Comparison of ENCODE assay signal across 36 cellular contexts in genomic region chr1:178491721-178492120, GRCh38. TPM values are rescaled to one million over a fixed set of nuclear protein-coding genes. Genes with fewer than 3 reads are reported as not detected.
"Had no signal": no experiment of that assay in that cellular context is flagged by ENCODE, and none has a peak within 500 bp of the region (broad histone marks: within the 10 kb centered on the region; RNA-seq: fewer than 3 reads in every experiment).

No MANE protein-coding gene starts in this region.

- H3K27me3 ChIP-seq: ascending aorta, cardiac muscle cell had no signal

- H3K27me3 Mint-ChIP-seq: activated naive CD8-positive, alpha-beta T cell treated with anti-CD3 and anti-CD28 coated beads, Interleukin-2, amount 50 U/mL, for 24 hours; brain had no signal

- ATAC-seq: activated CD4-positive, alpha-beta T cell treated with anti-CD3 and anti-CD28 coated beads for 36 hours; activated CD8-positive, alpha-beta memory T cell treated with anti-CD3 and anti-CD28 coated beads, Interleukin-2, amount 10 ng/mL, durations not matched to agents 7 days and 5 days; activated CD8-positive, alpha-beta T cell treated with anti-CD3 and anti-CD28 coated beads, Interleukin-2, amount 10 ng/mL, durations not matched to agents 7 days and 5 days; activated naive CD8-positive, alpha-beta T cell treated with anti-CD3 and anti-CD28 coated beads, Interleukin-2, amount 50 U/mL, for 24 hours had no signal

- H3K27ac ChIP-seq: ascending aorta, cardiac muscle cell, VCaP had no signal

- H3K36me3 Mint-ChIP-seq: activated CD8-positive, alpha-beta memory T cell treated with anti-CD3 and anti-CD28 coated beads, Interleukin-2, amount 10 ng/mL, durations not matched to agents 7 days and 5 days; activated naive CD4-positive, alpha-beta T cell treated with anti-CD3 and anti-CD28 coated beads, Interleukin-2, amount 10 ng/mL, durations not matched to agents 7 days and 5 days; activated naive CD4-positive, alpha-beta T cell treated with anti-CD3 and anti-CD28 coated beads, Interleukin-2, amount 50 U/mL, for 24 hours; activated naive CD8-positive, alpha-beta T cell; activated naive CD8-positive, alpha-beta T cell treated with anti-CD3 and anti-CD28 coated beads, Interleukin-2, amount 10 ng/mL, durations not matched to agents 7 days and 5 days; brain had no signal

- H3K4me3 Mint-ChIP-seq: activated B cell treated with CpG ODN at 0.5 μM for 24 hours; activated CD4-positive, alpha-beta memory T cell treated with anti-CD3 and anti-CD28 coated beads, Interleukin-2, amount 10 ng/mL, durations not matched to agents 7 days and 5 days; activated CD4-positive, alpha-beta T cell treated with anti-CD3 and anti-CD28 coated beads for 36 hours; activated CD4-positive, alpha-beta T cell treated with anti-CD3 and anti-CD28 coated beads, Interleukin-2, amount 10 ng/mL, durations not matched to agents 7 days and 5 days; activated CD8-positive, alpha-beta memory T cell treated with anti-CD3 and anti-CD28 coated beads, Interleukin-2, amount 10 ng/mL, durations not matched to agents 7 days and 5 days; activated CD8-positive, alpha-beta T cell treated with anti-CD3 and anti-CD28 coated beads, Interleukin-2, amount 10 ng/mL, durations not matched to agents 7 days and 5 days; activated naive CD4-positive, alpha-beta T cell treated with anti-CD3 and anti-CD28 coated beads, Interleukin-2, amount 10 ng/mL, durations not matched to agents 7 days and 5 days; activated naive CD4-positive, alpha-beta T cell treated with anti-CD3 and anti-CD28 coated beads, Interleukin-2, amount 50 U/mL, for 24 hours; activated naive CD8-positive, alpha-beta T cell; activated naive CD8-positive, alpha-beta T cell treated with anti-CD3 and anti-CD28 coated beads, Interleukin-2, amount 10 ng/mL, durations not matched to agents 7 days and 5 days; activated naive CD8-positive, alpha-beta T cell treated with anti-CD3 and anti-CD28 coated beads, Interleukin-2, amount 50 U/mL, for 24 hours; activated T-cell treated with anti-CD3 and anti-CD28 coated beads, Interleukin-2, amount 50 U/mL, for 24 hours; brain; T-helper 1 cell treated with Interleukin-12 subunit alpha and Interleukin-12 subunit beta and Interleukin-4 antibody, amounts not matched to agents 30 μg/mL and 1 μg/mL, for 36 hours; T-helper 2 cell treated with Interferon-gamma antibody and Interleukin-4, amounts not matched to agents 5 μg/mL and 100 μg/mL, for 36 hours had no signal

- H3K36me3 ChIP-seq: ascending aorta, cardiac muscle cell had no signal

- H3K4me1 ChIP-seq: ascending aorta had no signal

- H3K4me1 Mint-ChIP-seq: activated CD4-positive, alpha-beta memory T cell treated with anti-CD3 and anti-CD28 coated beads, Interleukin-2, amount 10 ng/mL, durations not matched to agents 7 days and 5 days; activated CD4-positive, alpha-beta T cell treated with anti-CD3 and anti-CD28 coated beads for 36 hours; activated CD4-positive, alpha-beta T cell treated with anti-CD3 and anti-CD28 coated beads, Interleukin-2, amount 10 ng/mL, durations not matched to agents 7 days and 5 days; activated CD8-positive, alpha-beta memory T cell treated with anti-CD3 and anti-CD28 coated beads, Interleukin-2, amount 10 ng/mL, durations not matched to agents 7 days and 5 days; activated naive CD4-positive, alpha-beta T cell treated with anti-CD3 and anti-CD28 coated beads, Interleukin-2, amount 10 ng/mL, durations not matched to agents 7 days and 5 days; activated naive CD4-positive, alpha-beta T cell treated with anti-CD3 and anti-CD28 coated beads, Interleukin-2, amount 50 U/mL, for 24 hours; activated naive CD8-positive, alpha-beta T cell treated with anti-CD3 and anti-CD28 coated beads, Interleukin-2, amount 10 ng/mL, durations not matched to agents 7 days and 5 days; activated naive CD8-positive, alpha-beta T cell treated with anti-CD3 and anti-CD28 coated beads, Interleukin-2, amount 50 U/mL, for 24 hours had no signal

- H3K27ac Mint-ChIP-seq: activated B cell treated with CpG ODN at 0.5 μM for 24 hours; activated CD4-positive, alpha-beta memory T cell treated with anti-CD3 and anti-CD28 coated beads, Interleukin-2, amount 10 ng/mL, durations not matched to agents 7 days and 5 days; activated CD4-positive, alpha-beta T cell treated with anti-CD3 and anti-CD28 coated beads for 36 hours; activated CD4-positive, alpha-beta T cell treated with anti-CD3 and anti-CD28 coated beads, Interleukin-2, amount 10 ng/mL, durations not matched to agents 7 days and 5 days; activated CD8-positive, alpha-beta memory T cell treated with anti-CD3 and anti-CD28 coated beads, Interleukin-2, amount 10 ng/mL, durations not matched to agents 7 days and 5 days; activated CD8-positive, alpha-beta T cell treated with anti-CD3 and anti-CD28 coated beads, Interleukin-2, amount 10 ng/mL, durations not matched to agents 7 days and 5 days; activated naive CD4-positive, alpha-beta T cell treated with anti-CD3 and anti-CD28 coated beads, Interleukin-2, amount 10 ng/mL, durations not matched to agents 7 days and 5 days; activated naive CD4-positive, alpha-beta T cell treated with anti-CD3 and anti-CD28 coated beads, Interleukin-2, amount 50 U/mL, for 24 hours; activated naive CD8-positive, alpha-beta T cell; activated naive CD8-positive, alpha-beta T cell treated with anti-CD3 and anti-CD28 coated beads, Interleukin-2, amount 10 ng/mL, durations not matched to agents 7 days and 5 days; activated naive CD8-positive, alpha-beta T cell treated with anti-CD3 and anti-CD28 coated beads, Interleukin-2, amount 50 U/mL, for 24 hours; activated T-cell treated with anti-CD3 and anti-CD28 coated beads, Interleukin-2, amount 50 U/mL, for 24 hours; activated T-helper 2 cell treated with anti-CD3 and anti-CD28 coated beads, Interferon-gamma antibody, Interleukin-2, Interleukin-4, amounts not matched to agents 10 μg/mL and 5 μg/mL and 100 μg/mL, durations not matched to agents 14 hours and 24 hours and 36 hours; brain; T-helper 1 cell treated with Interleukin-12 subunit alpha and Interleukin-12 subunit beta and Interleukin-4 antibody, amounts not matched to agents 30 μg/mL and 1 μg/mL, for 36 hours; T-helper 2 cell treated with Interferon-gamma antibody and Interleukin-4, amounts not matched to agents 5 μg/mL and 100 μg/mL, for 36 hours had no signal

- H3K4me3 ChIP-seq: ascending aorta, cardiac muscle cell had no signal

- DNase-seq: activated B cell treated with CpG ODN at 0.5 μM for 24 hours; activated CD4-positive, alpha-beta memory T cell treated with anti-CD3 and anti-CD28 coated beads, Interleukin-2, amount 10 ng/mL, durations not matched to agents 7 days and 5 days; activated CD4-positive, alpha-beta T cell treated with anti-CD3 and anti-CD28 coated beads for 1 hour; activated CD4-positive, alpha-beta T cell treated with anti-CD3 and anti-CD28 coated beads for 36 hours; activated CD4-positive, alpha-beta T cell treated with anti-CD3 and anti-CD28 coated beads for 48 hours; activated CD4-positive, alpha-beta T cell treated with anti-CD3 and anti-CD28 coated beads, Interleukin-2, amount 10 ng/mL, durations not matched to agents 7 days and 5 days; activated CD4-positive, alpha-beta T cell treated with anti-CD3 and anti-CD28 coated beads, Interleukin-2, amount 50 U/mL, for 48 hours; activated CD8-positive, alpha-beta memory T cell treated with anti-CD3 and anti-CD28 coated beads for 24 hours; activated CD8-positive, alpha-beta memory T cell treated with anti-CD3 and anti-CD28 coated beads, Interleukin-2, amount 10 ng/mL, durations not matched to agents 7 days and 5 days; activated CD8-positive, alpha-beta memory T cell treated with anti-CD3 and anti-CD28 coated beads, Interleukin-2, amount 50 U/mL, for 48 hours; activated CD8-positive, alpha-beta T cell treated with anti-CD3 and anti-CD28 coated beads, Interleukin-2, amount 10 ng/mL, durations not matched to agents 7 days and 5 days; activated effector memory CD4-positive, alpha-beta T cell treated with Interleukin-2 at 50 U/mL for 16 hours; activated gamma-delta T cell; activated naive CD4-positive, alpha-beta T cell treated with anti-CD3 and anti-CD28 coated beads, Interleukin-2, amount 10 ng/mL, durations not matched to agents 7 days and 5 days; activated naive CD4-positive, alpha-beta T cell treated with Interleukin-2 at 50 U/mL for 16 hours; activated naive CD8-positive, alpha-beta T cell treated with anti-CD3 and anti-CD28 coated beads, Interleukin-2, amount 10 ng/mL, durations not matched to agents 7 days and 5 days; activated naive CD8-positive, alpha-beta T cell treated with anti-CD3 and anti-CD28 coated beads, Interleukin-2, amount 50 U/mL, for 24 hours; activated T-cell treated with anti-CD3 and anti-CD28 coated beads, Interleukin-2, amount 50 U/mL, for 24 hours; activated T-cell treated with anti-CD3 and anti-CD28 coated beads, Interleukin-2, amount 50 U/mL, for 48 hours; amygdala; anterior cingulate cortex; central memory CD4-positive, alpha-beta T cell; T-helper 1 cell; T-helper 2 cell; T-helper 9 cell had no signal

- H3K9me3 ChIP-seq: ascending aorta had no signal

- H3K9me3 Mint-ChIP-seq: activated B cell treated with CpG ODN at 0.5 μM for 24 hours; activated CD4-positive, alpha-beta memory T cell treated with anti-CD3 and anti-CD28 coated beads, Interleukin-2, amount 10 ng/mL, durations not matched to agents 7 days and 5 days; activated CD4-positive, alpha-beta T cell treated with anti-CD3 and anti-CD28 coated beads, Interleukin-2, amount 10 ng/mL, durations not matched to agents 7 days and 5 days; activated naive CD4-positive, alpha-beta T cell treated with anti-CD3 and anti-CD28 coated beads, Interleukin-2, amount 10 ng/mL, durations not matched to agents 7 days and 5 days; activated naive CD4-positive, alpha-beta T cell treated with anti-CD3 and anti-CD28 coated beads, Interleukin-2, amount 50 U/mL, for 24 hours; activated naive CD8-positive, alpha-beta T cell treated with anti-CD3 and anti-CD28 coated beads, Interleukin-2, amount 10 ng/mL, durations not matched to agents 7 days and 5 days; activated naive CD8-positive, alpha-beta T cell treated with anti-CD3 and anti-CD28 coated beads, Interleukin-2, amount 50 U/mL, for 24 hours; activated T-cell treated with anti-CD3 and anti-CD28 coated beads, Interleukin-2, amount 50 U/mL, for 24 hours; activated T-helper 2 cell treated with anti-CD3 and anti-CD28 coated beads, Interferon-gamma antibody, Interleukin-2, Interleukin-4, amounts not matched to agents 10 μg/mL and 5 μg/mL and 100 μg/mL, durations not matched to agents 14 hours and 24 hours and 36 hours; brain; T-helper 1 cell treated with Interleukin-12 subunit alpha and Interleukin-12 subunit beta and Interleukin-4 antibody, amounts not matched to agents 30 μg/mL and 1 μg/mL, for 36 hours; T-helper 2 cell treated with Interferon-gamma antibody and Interleukin-4, amounts not matched to agents 5 μg/mL and 100 μg/mL, for 36 hours had no signal

RNA-seq across cellular contexts. Expression of gene CLEC20A, which starts 5.0 kb away (rescaled TPM):
- total RNA-seq: activated CD4-positive, alpha-beta memory T cell treated with anti-CD3 and anti-CD28 coated beads, Interleukin-2, amount 10 ng/mL, durations not matched to agents 7 days and 5 days; activated CD4-positive, alpha-beta T cell treated with anti-CD3 and anti-CD28 coated beads for 36 hours; activated CD4-positive, alpha-beta T cell treated with anti-CD3 and anti-CD28 coated beads, Interleukin-2, amount 10 ng/mL, durations not matched to agents 7 days and 5 days; activated CD8-positive, alpha-beta memory T cell treated with anti-CD3 and anti-CD28 coated beads, Interleukin-2, amount 10 ng/mL, durations not matched to agents 7 days and 5 days; activated CD8-positive, alpha-beta T cell treated with anti-CD3 and anti-CD28 coated beads, Interleukin-2, amount 10 ng/mL, durations not matched to agents 7 days and 5 days; activated naive CD8-positive, alpha-beta T cell treated with anti-CD3 and anti-CD28 coated beads, Interleukin-2, amount 10 ng/mL, durations not matched to agents 7 days and 5 days; activated T-helper 2 cell treated with anti-CD3 and anti-CD28 coated beads, Interferon-gamma antibody, Interleukin-2, Interleukin-4, amounts not matched to agents 10 μg/mL and 5 μg/mL and 100 μg/mL, durations not matched to agents 14 hours and 24 hours and 36 hours; ascending aorta; bronchial epithelial cell; cardiac muscle cell; cerebellum had no signal

RNA-seq across cellular contexts. Expression of gene TEX35, which starts 21.2 kb away (rescaled TPM):
- total RNA-seq: activated B cell treated with CpG ODN at 0.5 μM for 24 hours; activated CD4-positive, alpha-beta memory T cell treated with anti-CD3 and anti-CD28 coated beads, Interleukin-2, amount 10 ng/mL, durations not matched to agents 7 days and 5 days; activated CD4-positive, alpha-beta T cell treated with anti-CD3 and anti-CD28 coated beads for 36 hours; activated CD4-positive, alpha-beta T cell treated with anti-CD3 and anti-CD28 coated beads, Interleukin-2, amount 10 ng/mL, durations not matched to agents 7 days and 5 days; activated CD8-positive, alpha-beta memory T cell treated with anti-CD3 and anti-CD28 coated beads, Interleukin-2, amount 10 ng/mL, durations not matched to agents 7 days and 5 days; activated CD8-positive, alpha-beta T cell treated with anti-CD3 and anti-CD28 coated beads, Interleukin-2, amount 10 ng/mL, durations not matched to agents 7 days and 5 days; activated naive CD8-positive, alpha-beta T cell treated with anti-CD3 and anti-CD28 coated beads, Interleukin-2, amount 10 ng/mL, durations not matched to agents 7 days and 5 days; activated T-helper 2 cell treated with anti-CD3 and anti-CD28 coated beads, Interferon-gamma antibody, Interleukin-2, Interleukin-4, amounts not matched to agents 10 μg/mL and 5 μg/mL and 100 μg/mL, durations not matched to agents 14 hours and 24 hours and 36 hours; ascending aorta; bronchial epithelial cell; cardiac muscle cell; cerebellum had no signal
